ENCODE assay signal across 9 cellular contexts in genomic region chr1:120844186-120844944, GRCh38. TPM values are rescaled to one million over a fixed set of nuclear protein-coding genes. Genes with fewer than 3 reads are reported as not detected.
DNase-seq lines count a peak whose midpoint lies in the region; ATAC-seq and TF ChIP-seq lines count a peak whose summit lies in the region.
"Not testable (repeated sequence)": the region's sequence is repeated elsewhere in the genome, so short reads cannot be mapped to it uniquely, and the experiment has no call there.
"Had no signal": no experiment of that assay in that cellular context is flagged by ENCODE, and none has a peak within 500 bp of the region (broad histone marks: within the 10 kb centered on the region; RNA-seq: fewer than 3 reads in every experiment).

No MANE protein-coding gene starts in this region.

- H3K9me3 ChIP-seq in naive thymus-derived CD4-positive, alpha-beta T cell (ENCODE audit: control insufficient read depth in 2 of 3, low read length in 3 of 3): not testable (repeated sequence)

- H3K9me3 Mint-ChIP-seq in activated CD4-positive, alpha-beta T cell treated with anti-CD3 and anti-CD28 coated beads for 36 hours (ENCODE audit: low read depth); glutamatergic neuron (ENCODE audit: unreplicated experiment); naive thymus-derived CD4-positive, alpha-beta T cell: not testable (repeated sequence)

- CTCF ChIA-PET in activated CD4-positive, alpha-beta T cell treated with anti-CD3 and anti-CD28 coated beads for 36 hours (lab: Charles Lee): interaction anchor here (0.7 kb wide), 1 partner anchor 698 kb away, joined by 3 read pairs; no protein-coding TSS in a partner anchor
- CTCF ChIA-PET in naive thymus-derived CD4-positive, alpha-beta T cell (lab: Charles Lee): not testable (repeated sequence)

- ATAC-seq in activated CD4-positive, alpha-beta T cell treated with anti-CD3 and anti-CD28 coated beads for 36 hours: not testable (repeated sequence)
- ATAC-seq in naive thymus-derived CD4-positive, alpha-beta T cell: peak; percentile 42

- intact Hi-C loops in activated CD4-positive, alpha-beta T cell treated with anti-CD3 and anti-CD28 coated beads for 36 hours (cut with DNase I, micrococcal nuclease); naive thymus-derived CD4-positive, alpha-beta T cell (cut with micrococcal nuclease): not testable (repeated sequence)

- H3K36me3 Mint-ChIP-seq in activated CD4-positive, alpha-beta T cell treated with anti-CD3 and anti-CD28 coated beads for 36 hours (ENCODE audit: low read depth); glutamatergic neuron (ENCODE audit: unreplicated experiment); naive thymus-derived CD4-positive, alpha-beta T cell: not testable (repeated sequence)

- H3K27me3 ChIP-seq in H7 (ENCODE audit: control insufficient read depth, insufficient read depth, low read length); naive thymus-derived CD4-positive, alpha-beta T cell (ENCODE audit: control insufficient read depth in 2 of 2, insufficient read depth in 2 of 2, low read length in 2 of 2): not testable (repeated sequence)

- H3K36me3 ChIP-seq in H7 (replicated peaks; ENCODE audit: control insufficient read depth, insufficient read depth, low read length); naive thymus-derived CD4-positive, alpha-beta T cell (ENCODE audit: control insufficient read depth in 2 of 3, insufficient read depth in 3 of 3, low read length in 3 of 3): not testable (repeated sequence)

- H3K4me3 ChIP-seq in AG10803 (ENCODE audit: low read length) (peak overlapping the region; percentile 52), H7 (ENCODE audit: insufficient read depth, low read depth, low read length) (peak overlapping the region; percentile 45)
- peak overlapping the region; percentile 56 for H3K4me3 ChIP-seq in naive thymus-derived CD4-positive, alpha-beta T cell (ENCODE audit: low read length)

- H3K4me1 ChIP-seq in naive thymus-derived CD4-positive, alpha-beta T cell (ENCODE audit: control insufficient read depth in 2 of 2, insufficient read depth in 2 of 2, low read length in 2 of 2): not testable (repeated sequence)

- DNase-seq in AG10803 (ENCODE audit: low read depth) (peak; percentile 68), H7 (peak; percentile 8), NCI-H774 (lab: John Stamatoyannopoulos, UW) (peak; percentile 58), anterior cingulate cortex (lab: John Stamatoyannopoulos, UW) (peak in 40 of 58 donors; percentile 0 to 77 (median 50)), glutamatergic neuron (peak; percentile 50)
- DNase-seq in activated CD4-positive, alpha-beta T cell treated with anti-CD3 and anti-CD28 coated beads for 36 hours: peak; percentile 81
- DNase-seq in naive thymus-derived CD4-positive, alpha-beta T cell: peak; percentile 30 to 91 (median 82)
- DNase-seq in stimulated activated CD4-positive, alpha-beta T cell treated with anti-CD3 and anti-CD28 coated beads, Interleukin-4, amount 100 ng/mL, for 24 hours: peak; percentile 85

- H3K4me3 Mint-ChIP-seq in activated CD4-positive, alpha-beta T cell treated with anti-CD3 and anti-CD28 coated beads for 36 hours: peak overlapping the region; percentile 82
- peak overlapping the region; percentile 86 for H3K4me3 Mint-ChIP-seq in glutamatergic neuron (ENCODE audit: unreplicated experiment)
- H3K4me3 Mint-ChIP-seq in naive thymus-derived CD4-positive, alpha-beta T cell: peak overlapping the region; percentile 68 to 97 (median 92)

- not testable (repeated sequence) for H3K4me1 Mint-ChIP-seq in activated CD4-positive, alpha-beta T cell treated with anti-CD3 and anti-CD28 coated beads for 36 hours; glutamatergic neuron (ENCODE audit: low read depth, unreplicated experiment); naive thymus-derived CD4-positive, alpha-beta T cell

- POLR2A ChIA-PET in activated CD4-positive, alpha-beta T cell treated with anti-CD3 and anti-CD28 coated beads for 36 hours (lab: Charles Lee); naive thymus-derived CD4-positive, alpha-beta T cell (lab: Charles Lee): not testable (repeated sequence)

- peak overlapping the region; percentile 95 for H3K27ac Mint-ChIP-seq in activated CD4-positive, alpha-beta T cell treated with anti-CD3 and anti-CD28 coated beads for 36 hours
- H3K27ac Mint-ChIP-seq in glutamatergic neuron (ENCODE audit: unreplicated experiment): peak overlapping the region; percentile 89
- peak overlapping the region; percentile 33 to 100 (median 97) for H3K27ac Mint-ChIP-seq in naive thymus-derived CD4-positive, alpha-beta T cell

- H3K27me3 Mint-ChIP-seq in activated CD4-positive, alpha-beta T cell treated with anti-CD3 and anti-CD28 coated beads for 36 hours; glutamatergic neuron (ENCODE audit: unreplicated experiment); naive thymus-derived CD4-positive, alpha-beta T cell: not testable (repeated sequence)

- peak; percentile 36 for TF ChIP-seq CTCF in AG10803 (conservative IDR thresholded peaks at IDR 0.05; ENCODE audit: low read length)
- not testable (repeated sequence) for TF ChIP-seq CTCF in glutamatergic neuron (IDR thresholded peaks at IDR 0.05; ENCODE audit: partially characterized antibody, unreplicated experiment)

- H3K27ac ChIP-seq in naive thymus-derived CD4-positive, alpha-beta T cell (ENCODE audit: low read depth, low read length): peak overlapping the region; percentile 79

RNA-seq across cellular contexts. Expression of gene PPIAL4A, which starts 45.2 kb away (rescaled TPM):
- not detected in 2 replicates for total RNA-seq in H7 (2014; rRNA removed; shearing (Covaris generic))
- total RNA-seq in activated CD4-positive, alpha-beta T cell treated with anti-CD3 and anti-CD28 coated beads for 36 hours: not detected
- not detected for total RNA-seq in glutamatergic neuron (ENCODE audit: unreplicated experiment)
- total RNA-seq in naive thymus-derived CD4-positive, alpha-beta T cell: 1 to 10 TPM in 1 of 5 experiments, under 1 TPM in 1, not detected in 3; 0.95 to 1.3 TPM
- not detected for polyA plus RNA-seq in naive thymus-derived CD4-positive, alpha-beta T cell
- total RNA-seq: NCI-H460 had no signal

Comparison
In these comparisons a context has a peak if more than half of its experiments do, and no peak if none do; other contexts are left out.
1. DNase-seq: peak in every context shown above with its lines; median percentile 85 in stimulated activated CD4-positive, alpha-beta T cell treated with anti-CD3 and anti-CD28 coated beads, Interleukin-4, amount 100 ng/mL, for 24 hours; 82 in naive thymus-derived CD4-positive, alpha-beta T cell; 81 in activated CD4-positive, alpha-beta T cell treated with anti-CD3 and anti-CD28 coated beads for 36 hours; 68 in AG10803; 58 in NCI-H774; 50 in anterior cingulate cortex; 50 in glutamatergic neuron; 8 in H7.